8 cellular contexts compared by ENCODE assay signal in genomic region chr1:171941920-171942319, GRCh38.
"Had no signal": no experiment of that assay in that cellular context is flagged by ENCODE, and none has a peak within 500 bp of the region (broad histone marks: within the 10 kb centered on the region; RNA-seq: fewer than 3 reads in every experiment).

No MANE protein-coding gene starts in this region.

- H3K9me3 ChIP-seq: HAP-1 had no signal

- DNase-seq: GM23248, GOT3, H7, HFFc6, KBM-7 had no signal

- FAIRE-seq: HepG2 had no signal

- H3K4me3 ChIP-seq: GM23248, HAP-1 had no signal

- H3K4me1 ChIP-seq: HAP-1 had no signal

- H3K9ac ChIP-seq: GM23248 had no signal

- H3K36me3 ChIP-seq: HAP-1 had no signal

- H3K27ac ChIP-seq: GM23248, HL-60 had no signal
